19 cellular contexts compared by ENCODE assay signal in genomic region chr3:4814904-4815574, GRCh38.
A peak's percentile ranks its signal among the peaks of the same experiment; 100 is the strongest.
DNase-seq lines count a peak whose midpoint lies in the region; ATAC-seq, FAIRE-seq and TF ChIP-seq lines count a peak whose summit lies in the region.
"Had no signal": no experiment of that assay in that cellular context is flagged by ENCODE, and none has a peak within 500 bp of the region (broad histone marks: within the 10 kb centered on the region; RNA-seq: fewer than 3 reads in every experiment).

No MANE protein-coding gene starts in this region.

- TF ChIP-seq CTCF in astrocyte (IDR thresholded peaks at IDR 0.05; ENCODE audit: insufficient read depth, low read depth, low read length) (no peak), suprapubic skin (IDR thresholded peaks at IDR 0.05) (no peak)

- H3K36me3 ChIP-seq in astrocyte (ENCODE audit: insufficient read depth, low read length) (no peaks in the 10 kb centered on the region), mesendoderm (ENCODE audit: control insufficient read depth, insufficient read depth, low read length) (no peaks in the 10 kb centered on the region), suprapubic skin (no peaks in the 10 kb centered on the region)
- H3K36me3 ChIP-seq: SJSA1 had no signal

- H3K23ac ChIP-seq in mesendoderm (ENCODE audit: low read length), result no peak overlapping the region

- peaks cover 9% of the 10 kb centered on the region for H3K4me1 ChIP-seq in astrocyte (ENCODE audit: insufficient read depth, low read length)
- H3K4me1 ChIP-seq in mesendoderm (ENCODE audit: control insufficient read depth, low read depth, low read length), result peaks cover 2% of the 10 kb centered on the region
- H3K4me1 ChIP-seq in suprapubic skin, result peaks cover 2% of the 10 kb centered on the region
- H3K4me1 ChIP-seq: SJSA1 had no signal

- peak overlapping the region; percentile 58 for H3K56ac ChIP-seq in mesendoderm (ENCODE audit: low read length)

- DNase-seq in activated naive CD4-positive, alpha-beta T cell treated with anti-CD3 and anti-CD28 coated beads, Interleukin-2, amount 50 U/mL, for 72 hours (ENCODE audit: low spot score in 2 of 2), result no peak
- DNase-seq in activated naive CD4-positive, alpha-beta T cell treated with anti-CD3 and anti-CD28 coated beads, Interleukin-2, amount 50 U/mL, for 16 hours, result no peak
- DNase-seq in astrocyte (ENCODE audit: low read depth), result no peak
- DNase-seq in mesendoderm, result no peak
- DNase-seq in suprapubic skin (ENCODE audit: low spot score in 2 of 2), result no peak
- no peak for DNase-seq in effector memory CD8-positive, alpha-beta T cell
- no peak for DNase-seq in GM19240 (ENCODE audit: insufficient read length, low spot score)
- no peak for DNase-seq in stimulated activated CD4-positive, alpha-beta T cell treated with anti-CD3 and anti-CD28 coated beads, Interleukin-1b, Interleukin-23, amount 100 ng/mL, for 48 hours
- DNase-seq: activated naive CD4-positive, alpha-beta T cell; CD4-positive, CD25-positive, alpha-beta regulatory T cell; DND-41; H9; mammary epithelial cell; NCI-H146; NCI-H774; stimulated activated CD4-positive, alpha-beta T cell treated with anti-CD3 and anti-CD28 coated beads, Interleukin-12 subunit alpha, Interleukin-12 subunit beta, amount 100 ng/mL, for 4 hours had no signal

- H2BK5ac ChIP-seq in mesendoderm (ENCODE audit: low read length), result no peak overlapping the region

- WGBS in mesendoderm (ENCODE audit: extremely low coverage, insufficient coverage, low lambda C conversion rate), result no CpG with 5 or more reads among the region's 13 CpGs
- 94% methylated on average over 13 of the region's 13 CpGs for WGBS in suprapubic skin

- H3K9ac ChIP-seq in astrocyte (ENCODE audit: low read length) (peak overlapping the region; percentile 21), mesendoderm (ENCODE audit: low read length) (no peak overlapping the region)

- H3K18ac ChIP-seq in mesendoderm (ENCODE audit: low read length), result no peak overlapping the region

- peak overlapping the region; percentile 54 for H3K4me2 ChIP-seq in astrocyte (ENCODE audit: low read length)
- H3K4me2 ChIP-seq in mesendoderm (ENCODE audit: low read length), result no peak overlapping the region

- H3K4me3 ChIP-seq in astrocyte (ENCODE audit: insufficient read depth, low read depth, low read length) (no peak overlapping the region), mesendoderm (ENCODE audit: low read length) (no peak overlapping the region), suprapubic skin (no peak overlapping the region)
- H3K4me3 ChIP-seq: SJSA1, tibial nerve had no signal

- H3K4me3 Mint-ChIP-seq in astrocyte (ENCODE audit: unreplicated experiment), result no peak overlapping the region
- no peak overlapping the region for H3K4me3 Mint-ChIP-seq in effector memory CD8-positive, alpha-beta T cell
- H3K4me3 Mint-ChIP-seq: CD4-positive, CD25-positive, alpha-beta regulatory T cell; H9; nephron had no signal

- H3K9me3 ChIP-seq in astrocyte (ENCODE audit: insufficient read depth, low read depth, low read length) (peaks cover 7% of the 10 kb centered on the region), suprapubic skin (no peaks in the 10 kb centered on the region)
- H3K9me3 ChIP-seq: SJSA1, tibial nerve had no signal

- FAIRE-seq in astrocyte (lab: Jason Lieb, UNC), result no peak

- H3K79me2 ChIP-seq in astrocyte (ENCODE audit: insufficient read depth, low read length) (no peaks in the 10 kb centered on the region), mesendoderm (ENCODE audit: control insufficient read depth, insufficient read depth, low read length) (no peaks in the 10 kb centered on the region)

- H2AFZ ChIP-seq in astrocyte (ENCODE audit: low read depth, low read length), result no peak overlapping the region

- H3K4ac ChIP-seq in mesendoderm (ENCODE audit: low read depth, low read length), result no peak overlapping the region

- H2BK15ac ChIP-seq in mesendoderm (replicated peaks; ENCODE audit: low read depth), result no peak overlapping the region

- no peak for TF ChIP-seq EP300 in suprapubic skin (IDR thresholded peaks at IDR 0.05)

- peaks cover 12% of the 10 kb centered on the region for H3K4me1 Mint-ChIP-seq in astrocyte (ENCODE audit: low read depth, unreplicated experiment)
- peaks cover 0 to 4% of the 10 kb centered on the region in 2 donors for H3K4me1 Mint-ChIP-seq in effector memory CD8-positive, alpha-beta T cell (ENCODE audit: low read depth in 2 of 2)

- peaks cover 61 to 79% of the 10 kb centered on the region in 2 donors for H3K36me3 Mint-ChIP-seq in activated naive CD4-positive, alpha-beta T cell treated with anti-CD3 and anti-CD28 coated beads, Interleukin-2, amount 50 U/mL, for 72 hours
- H3K36me3 Mint-ChIP-seq in astrocyte (ENCODE audit: low read depth, unreplicated experiment), result peaks cover 29% of the 10 kb centered on the region
- H3K36me3 Mint-ChIP-seq in effector memory CD8-positive, alpha-beta T cell (ENCODE audit: insufficient read depth), result peaks cover 17% of the 10 kb centered on the region

- no peak overlapping the region for H2BK120ac ChIP-seq in mesendoderm (ENCODE audit: low read depth, low read length)

- H3K79me1 ChIP-seq in mesendoderm (ENCODE audit: low read length), result no peaks in the 10 kb centered on the region

- no peak overlapping the region for H2AK5ac ChIP-seq in mesendoderm (ENCODE audit: low read length)

- no peaks in the 10 kb centered on the region for H3K27me3 Mint-ChIP-seq in astrocyte (ENCODE audit: low read depth, unreplicated experiment)
- no peaks in the 10 kb centered on the region for H3K27me3 Mint-ChIP-seq in effector memory CD8-positive, alpha-beta T cell
- H3K27me3 Mint-ChIP-seq: CD4-positive, CD25-positive, alpha-beta regulatory T cell had no signal

- no peak for TF ChIP-seq POLR2A in suprapubic skin (IDR thresholded peaks at IDR 0.05)

- no peak overlapping the region for H4K8ac ChIP-seq in mesendoderm (ENCODE audit: low read depth, low read length)

- H3K27ac Mint-ChIP-seq in activated naive CD4-positive, alpha-beta T cell treated with anti-CD3 and anti-CD28 coated beads, Interleukin-2, amount 50 U/mL, for 72 hours, result peak overlapping the region; percentile 19 to 64
- H3K27ac Mint-ChIP-seq in astrocyte (ENCODE audit: unreplicated experiment), result peak overlapping the region; percentile 5
- peak overlapping the region in 1 of 2 donors; percentile 77 for H3K27ac Mint-ChIP-seq in effector memory CD8-positive, alpha-beta T cell

- H3K27me3 ChIP-seq in astrocyte (ENCODE audit: insufficient read depth, low read length), result no peaks in the 10 kb centered on the region
- H3K27me3 ChIP-seq in mesendoderm (ENCODE audit: insufficient read depth, low read length, poor library complexity), result no peaks in the 10 kb centered on the region
- no peaks in the 10 kb centered on the region for H3K27me3 ChIP-seq in suprapubic skin
- H3K27me3 ChIP-seq: SJSA1, tibial nerve had no signal

- peaks cover 0 to 15% of the 10 kb centered on the region in 2 donors for H3K9me3 Mint-ChIP-seq in activated naive CD4-positive, alpha-beta T cell treated with anti-CD3 and anti-CD28 coated beads, Interleukin-2, amount 50 U/mL, for 72 hours
- H3K9me3 Mint-ChIP-seq in astrocyte (ENCODE audit: unreplicated experiment), result peaks cover 37% of the 10 kb centered on the region
- H3K9me3 Mint-ChIP-seq in effector memory CD8-positive, alpha-beta T cell, result no peaks in the 10 kb centered on the region

- no peak for ATAC-seq in activated naive CD4-positive, alpha-beta T cell treated with anti-CD3 and anti-CD28 coated beads, Interleukin-2, amount 50 U/mL, for 72 hours
- no peak for ATAC-seq in effector memory CD8-positive, alpha-beta T cell (replicated peaks)

- no peak overlapping the region for H4K5ac ChIP-seq in mesendoderm (ENCODE audit: low read length)

- H3K27ac ChIP-seq in astrocyte (ENCODE audit: low read depth, low read length), result peak overlapping the region; percentile 18
- no peak overlapping the region for H3K27ac ChIP-seq in mesendoderm (ENCODE audit: low read depth, low read length)
- peak overlapping the region; percentile 32 for H3K27ac ChIP-seq in suprapubic skin
- H3K27ac ChIP-seq: SJSA1 had no signal

- no peaks in the 10 kb centered on the region for H4K20me1 ChIP-seq in astrocyte (ENCODE audit: insufficient read depth, low read length)
